In genomic region chr2:134244091-134244490, GRCh38 we compare ENCODE assay signal across 13 cellular contexts. TPM values are rescaled to one million over a fixed set of nuclear protein-coding genes. Genes with fewer than 3 reads are reported as not detected.
DNase-seq lines count a peak whose midpoint lies in the region; ATAC-seq and TF ChIP-seq lines count a peak whose summit lies in the region.
"Had no signal": no experiment of that assay in that cellular context is flagged by ENCODE, and none has a peak within 500 bp of the region (broad histone marks: within the 10 kb centered on the region; RNA-seq: fewer than 3 reads in every experiment).

No MANE protein-coding gene starts in this region.

- TF ChIP-seq POLR2A in adrenal gland (IDR thresholded peaks at IDR 0.05), result no peak

- no peaks in the 10 kb centered on the region for H3K9me3 Mint-ChIP-seq in activated naive CD4-positive, alpha-beta T cell treated with anti-CD3 and anti-CD28 coated beads, Interleukin-2, amount 50 U/mL, for 24 hours
- H3K9me3 Mint-ChIP-seq in stimulated activated memory B cell treated with anti-CD40 and anti-IgM and Interleukin-4, amounts not matched to agents 10 μg/mL and 1 μg/mL and 100 μg/mL, for 72 hours, result no peaks in the 10 kb centered on the region
- H3K9me3 Mint-ChIP-seq: activated CD4-positive, alpha-beta T cell treated with anti-CD3 and anti-CD28 coated beads, Interleukin-2, amount 10 ng/mL, durations not matched to agents 7 days and 5 days had no signal

- H3K36me3 ChIP-seq in adipocyte (ENCODE audit: control insufficient read depth, insufficient read depth, low read length, severe bottlenecking), result no peaks in the 10 kb centered on the region
- H3K36me3 ChIP-seq in adrenal gland (replicated peaks in 1 of 2), result no peaks in the 10 kb centered on the region

- no peaks in the 10 kb centered on the region for H3K9me3 ChIP-seq in adipocyte (ENCODE audit: control insufficient read depth, low read length)
- H3K9me3 ChIP-seq in adrenal gland (replicated peaks in 1 of 3), result no peaks in the 10 kb centered on the region

- no peak overlapping the region for H3K27ac ChIP-seq in adrenal gland

- no peak for TF ChIP-seq CTCF in adrenal gland (IDR thresholded peaks at IDR 0.05)

- ATAC-seq in stimulated activated memory B cell treated with anti-CD40 and anti-IgM and Interleukin-4, amounts not matched to agents 10 μg/mL and 1 μg/mL and 100 μg/mL, for 72 hours, result no peak

- H3K27me3 ChIP-seq in adipocyte (replicated peaks; ENCODE audit: control insufficient read depth, insufficient read depth, low read length) (no peaks in the 10 kb centered on the region), adrenal gland (no peaks in the 10 kb centered on the region)

- H3K4me1 ChIP-seq in adipocyte (ENCODE audit: control insufficient read depth, insufficient read depth, low read length), result no peaks in the 10 kb centered on the region
- peaks cover 0 to 7% of the 10 kb centered on the region in 2 donors for H3K4me1 ChIP-seq in adrenal gland (replicated peaks in 1 of 2)

- H3K4me3 ChIP-seq in adipocyte (ENCODE audit: low read length) (no peak overlapping the region), adrenal gland (no peak overlapping the region)
- H3K4me3 ChIP-seq: lung had no signal

- H3K27me3 Mint-ChIP-seq in activated naive CD4-positive, alpha-beta T cell treated with anti-CD3 and anti-CD28 coated beads, Interleukin-2, amount 50 U/mL, for 24 hours, result no peaks in the 10 kb centered on the region
- H3K27me3 Mint-ChIP-seq in stimulated activated memory B cell treated with anti-CD40 and anti-IgM and Interleukin-4, amounts not matched to agents 10 μg/mL and 1 μg/mL and 100 μg/mL, for 72 hours, result no peaks in the 10 kb centered on the region
- H3K27me3 Mint-ChIP-seq: activated CD4-positive, alpha-beta T cell treated with anti-CD3 and anti-CD28 coated beads, Interleukin-2, amount 10 ng/mL, durations not matched to agents 7 days and 5 days had no signal

- 23 to 50% (median 42%) methylated on average over 2 of the region's 2 CpGs for WGBS in adrenal gland, 4 donors

- intact Hi-C loops in adrenal gland (cut with DNase I), result loop anchor here (10.0 kb wide), 3 partner anchors 119 to 359 kb away; no protein-coding TSS in a partner anchor

- peaks cover 85% of the 10 kb centered on the region for H3K4me1 Mint-ChIP-seq in activated naive CD4-positive, alpha-beta T cell treated with anti-CD3 and anti-CD28 coated beads, Interleukin-2, amount 50 U/mL, for 24 hours
- H3K4me1 Mint-ChIP-seq in stimulated activated memory B cell treated with anti-CD40 and anti-IgM and Interleukin-4, amounts not matched to agents 10 μg/mL and 1 μg/mL and 100 μg/mL, for 72 hours, result peaks cover 82% of the 10 kb centered on the region

- no peak for DNase-seq in activated naive CD4-positive, alpha-beta T cell treated with Interleukin-2 at 50 U/mL for 16 hours
- DNase-seq in M059J (ENCODE audit: low read depth) (peak; percentile 64), adipocyte (ENCODE audit: low read depth) (peak; percentile 16), adrenal gland (no peak), HK-2 (ENCODE audit: unreplicated experiment) (no peak), globus pallidus (ENCODE audit: low spot score) (no peak)
- DNase-seq: activated CD4-positive, alpha-beta T cell treated with anti-CD3 and anti-CD28 coated beads, Interleukin-2, amount 10 ng/mL, durations not matched to agents 7 days and 5 days; activated T-cell treated with anti-CD3 and anti-CD28 coated beads, Interleukin-2, amount 50 U/mL, for 48 hours; NCI-H2029 treated with DMSO at 0.1 percent for 48 hours; SHP77 had no signal

- H3K4me3 Mint-ChIP-seq in activated naive CD4-positive, alpha-beta T cell treated with anti-CD3 and anti-CD28 coated beads, Interleukin-2, amount 50 U/mL, for 24 hours, result peak overlapping the region; percentile 3
- H3K4me3 Mint-ChIP-seq in stimulated activated memory B cell treated with anti-CD40 and anti-IgM and Interleukin-4, amounts not matched to agents 10 μg/mL and 1 μg/mL and 100 μg/mL, for 72 hours, result no peak overlapping the region
- H3K4me3 Mint-ChIP-seq: activated CD4-positive, alpha-beta T cell treated with anti-CD3 and anti-CD28 coated beads, Interleukin-2, amount 10 ng/mL, durations not matched to agents 7 days and 5 days had no signal

- H3K27ac Mint-ChIP-seq in activated naive CD4-positive, alpha-beta T cell treated with anti-CD3 and anti-CD28 coated beads, Interleukin-2, amount 50 U/mL, for 24 hours, result no peak overlapping the region
- peak overlapping the region; percentile 73 for H3K27ac Mint-ChIP-seq in stimulated activated memory B cell treated with anti-CD40 and anti-IgM and Interleukin-4, amounts not matched to agents 10 μg/mL and 1 μg/mL and 100 μg/mL, for 72 hours
- H3K27ac Mint-ChIP-seq: activated CD4-positive, alpha-beta T cell treated with anti-CD3 and anti-CD28 coated beads, Interleukin-2, amount 10 ng/mL, durations not matched to agents 7 days and 5 days had no signal

- H3K36me3 Mint-ChIP-seq in activated naive CD4-positive, alpha-beta T cell treated with anti-CD3 and anti-CD28 coated beads, Interleukin-2, amount 50 U/mL, for 24 hours, result peaks cover 3% of the 10 kb centered on the region
- no peaks in the 10 kb centered on the region for H3K36me3 Mint-ChIP-seq in stimulated activated memory B cell treated with anti-CD40 and anti-IgM and Interleukin-4, amounts not matched to agents 10 μg/mL and 1 μg/mL and 100 μg/mL, for 72 hours

- no peak overlapping the region for H3K9ac ChIP-seq in adipocyte (ENCODE audit: low read length)

RNA-seq across cellular contexts. Expression of gene MGAT5, which starts 9.8 kb away (rescaled TPM):
- total RNA-seq in M059J (2014; rRNA removed; shearing (Covaris generic)), result 12.1 and 21.2 TPM in 2 replicates
- total RNA-seq in adrenal gland, result 10 to 100 TPM; 27.9 to 47.9 (median 42.9) TPM
- 10 to 100 TPM in 1 of 3 donors, 1 to 10 TPM in 2; 2.9 to 20.0 (median 3.6) TPM for polyA plus RNA-seq in adrenal gland

Comparison
In these comparisons a context has a peak if more than half of its experiments do, and no peak if none do; other contexts are left out.
1. DNase-seq: peak in M059J (single experiment) and adipocyte (single experiment); none in activated naive CD4-positive, alpha-beta T cell treated with Interleukin-2 at 50 U/mL for 16 hours (single experiment), adrenal gland (0 of 7), HK-2 (single experiment) and globus pallidus (single experiment).